In genomic region chr20:44297721-44298120, GRCh38 we compare ENCODE assay signal across 40 cellular contexts. TPM values are rescaled to one million over a fixed set of nuclear protein-coding genes. Genes with fewer than 3 reads are reported as not detected.
"Had no signal": no experiment of that assay in that cellular context is flagged by ENCODE, and none has a peak within 500 bp of the region (broad histone marks: within the 10 kb centered on the region; RNA-seq: fewer than 3 reads in every experiment).

No MANE protein-coding gene starts in this region.

- DNase-seq: Karpas-422, Kasumi-1, MG63, MM.1S, MV-4-11, NCI-H1048, NCI-H1092, NCI-H1092 treated with DMSO at 0.1 percent for 48 hours, NCI-H1105, NCI-H1105 treated with DMSO at 0.1 percent for 48 hours, NCI-H1417, NCI-H1417 treated with DMSO at 0.1 percent for 48 hours, NCI-H1436, NCI-H1436 treated with DMSO at 0.1 percent for 48 hours, NCI-H146, NCI-H1694, NCI-H1694 treated with DMSO at 0.1 percent for 48 hours, NCI-H187, NCI-H187 treated with DMSO at 0.1 percent for 48 hours, NCI-H1930, NCI-H2029, NCI-H2029 treated with DMSO at 0.1 percent for 48 hours, NCI-H2081, NCI-H2081 treated with DMSO at 0.1 percent for 48 hours, NCI-H2107, NCI-H2171, NCI-H2171 treated with DMSO at 0.1 percent for 48 hours, NCI-H2227 treated with DMSO at 0.1 percent for 48 hours, NCI-H226, NCI-H345, NCI-H446, NCI-H446 treated with DMSO at 0.1 percent for 48 hours, NCI-H510A, NCI-H510A treated with DMSO at 0.1 percent for 48 hours, NCI-H524, NCI-H524 treated with DMSO at 0.1 percent for 48 hours had no signal

- H3K9me3 ChIP-seq: MG63 had no signal

- H3K4me3 ChIP-seq: MG63 had no signal

- H3K27me3 ChIP-seq: MG63 had no signal

RNA-seq across cellular contexts. Expression of gene R3HDML, which starts 39.1 kb away (rescaled TPM):
- total RNA-seq: LHCN-M2, M059J, MCF 10A, NCI-H460 had no signal

RNA-seq across cellular contexts. Expression of gene GDAP1L1, which starts 50.6 kb away (rescaled TPM):
- total RNA-seq: LHCN-M2, M059J, NCI-H460 had no signal

RNA-seq across cellular contexts. Expression of gene HNF4A, which starts 57.8 kb away (rescaled TPM):
- total RNA-seq: LHCN-M2, M059J, MCF 10A had no signal
